In genomic region chr10:63520463-63521388, GRCh38 we compare ENCODE assay signal across 8 cellular contexts. TPM values are rescaled to one million over a fixed set of nuclear protein-coding genes. Genes with fewer than 3 reads are reported as not detected.
DNase-seq lines count a peak whose midpoint lies in the region; ATAC-seq and TF ChIP-seq lines count a peak whose summit lies in the region.

No MANE protein-coding gene starts in this region.

- peak overlapping the region; percentile 71 for H3K4me2 ChIP-seq in osteoblast (ENCODE audit: insufficient read depth, low read length)

- TF ChIP-seq CTCF in gastroesophageal sphincter (IDR thresholded peaks at IDR 0.05) (no peak), osteoblast (IDR thresholded peaks at IDR 0.05; ENCODE audit: extremely low read depth, low read depth, low read length) (no peak), vagina (IDR thresholded peaks at IDR 0.05) (no peak)

- H3K27me3 ChIP-seq in gastroesophageal sphincter (no peaks in the 10 kb centered on the region), osteoblast (ENCODE audit: insufficient read depth, low read length) (no peaks in the 10 kb centered on the region), vagina (no peaks in the 10 kb centered on the region)

- peak; percentile 59 for ATAC-seq in GM19395 (IDR thresholded peaks at IDR 0.05; ENCODE audit: unreplicated experiment)
- peak; percentile 38 for ATAC-seq in HG03469 (IDR thresholded peaks at IDR 0.05; ENCODE audit: unreplicated experiment)
- ATAC-seq in gastroesophageal sphincter, result peak; percentile 89

- H4K20me1 ChIP-seq in osteoblast (ENCODE audit: insufficient read depth, low read length), result no peaks in the 10 kb centered on the region

- peaks cover 91% of the 10 kb centered on the region for H3K79me2 ChIP-seq in osteoblast (ENCODE audit: insufficient read depth, low read length)

- peaks cover 15 to 73% (median 18%) of the 10 kb centered on the region in 3 donors for H3K4me1 ChIP-seq in gastroesophageal sphincter
- H3K4me1 ChIP-seq in osteoblast (ENCODE audit: insufficient read depth, low read length), result peaks cover 21% of the 10 kb centered on the region
- peaks cover 63% of the 10 kb centered on the region for H3K4me1 ChIP-seq in vagina

- TF ChIP-seq EP300 in gastroesophageal sphincter (IDR thresholded peaks at IDR 0.05), result no peak

- DNase-seq in D341Med (ENCODE audit: low spot score) (peak; percentile 81), RKO (ENCODE audit: low spot score) (peak; percentile 76), osteoblast (ENCODE audit: insufficient read length, low spot score, missing footprints) (peak; percentile 97), vagina (ENCODE audit: extremely low spot score in 2 of 2) (no peak)
- peak; percentile 14 for DNase-seq in activated gamma-delta T cell treated with anti-CD3 and anti-CD28 coated beads, Interleukin-2, amount 50 U/mL, for 16 hours (ENCODE audit: low read depth)

- TF ChIP-seq POLR2A in gastroesophageal sphincter (IDR thresholded peaks at IDR 0.05), result no peak
- no peak for TF ChIP-seq POLR2A in vagina (IDR thresholded peaks at IDR 0.05)

- H3K4me3 ChIP-seq in gastroesophageal sphincter (peak overlapping the region; percentile 27 to 85), osteoblast (ENCODE audit: insufficient read depth, low read length) (peak overlapping the region; percentile 76), vagina (peak overlapping the region; percentile 73 to 96)

- H3K27ac ChIP-seq in gastroesophageal sphincter (peak overlapping the region; percentile 45 to 99 (median 99)), osteoblast (ENCODE audit: low read depth, low read length) (peak overlapping the region; percentile 84), vagina (peak overlapping the region; percentile 98)

- intact Hi-C loops in vagina (cut with DNase I), result loop anchor here (5.0 to 10.0 kb wide), 2 partner anchors 56 to 192 kb away; partner anchors contain the start of gene JMJD1C

- H2AFZ ChIP-seq in osteoblast (ENCODE audit: low read length), result peak overlapping the region; percentile 83

- H3K36me3 ChIP-seq in gastroesophageal sphincter (no peaks in the 10 kb centered on the region), osteoblast (ENCODE audit: insufficient read depth, low read length) (no peaks in the 10 kb centered on the region), vagina (no peaks in the 10 kb centered on the region)

- 46 to 50% methylated on average over 6 to 8 of the region's 46 CpGs for WGBS in gastroesophageal sphincter (ENCODE audit: low coverage in 1 of 2), 2 donors

- H3K9me3 ChIP-seq in gastroesophageal sphincter (no peaks in the 10 kb centered on the region), osteoblast (ENCODE audit: low read depth, low read length) (no peaks in the 10 kb centered on the region), vagina (no peaks in the 10 kb centered on the region)

RNA-seq across cellular contexts. Expression of gene REEP3, which starts 0.5 kb away (rescaled TPM):
- 100 to 1,000 TPM in 2 of 4 donors, 10 to 100 TPM in 2; 86.1 to 129 (median 97.3) TPM for total RNA-seq in gastroesophageal sphincter
- 66.6 and 71.3 TPM in 2 replicates for total RNA-seq in osteoblast
- total RNA-seq in vagina, result 41.0 TPM

RNA-seq across cellular contexts. Expression of gene JMJD1C, which starts 54.9 kb away (rescaled TPM):
- 100 to 1,000 TPM in 2 of 4 donors, 10 to 100 TPM in 2; 76.2 to 150 (median 101) TPM for total RNA-seq in gastroesophageal sphincter
- 92.6 and 105 TPM in 2 replicates for total RNA-seq in osteoblast
- total RNA-seq in vagina, result 105 TPM

Comparison
In these comparisons a context has a peak if more than half of its experiments do, and no peak if none do; other contexts are left out.
1. DNase-seq: peak in D341Med (single experiment), RKO (single experiment), activated gamma-delta T cell treated with anti-CD3 and anti-CD28 coated beads, Interleukin-2, amount 50 U/mL, for 16 hours (single experiment) and osteoblast (single experiment); none in vagina (0 of 2).
2. ATAC-seq: peak in every context shown above with its lines; median percentile 89 in gastroesophageal sphincter; 59 in GM19395; 38 in HG03469.
3. Peak in every context shown above with its lines, with median percentiles within 50 percentile points of each other: H3K27ac ChIP-seq and H3K4me3 ChIP-seq.